Comparison of ENCODE assay signal across 41 cellular contexts in the genomic region with DNA sequence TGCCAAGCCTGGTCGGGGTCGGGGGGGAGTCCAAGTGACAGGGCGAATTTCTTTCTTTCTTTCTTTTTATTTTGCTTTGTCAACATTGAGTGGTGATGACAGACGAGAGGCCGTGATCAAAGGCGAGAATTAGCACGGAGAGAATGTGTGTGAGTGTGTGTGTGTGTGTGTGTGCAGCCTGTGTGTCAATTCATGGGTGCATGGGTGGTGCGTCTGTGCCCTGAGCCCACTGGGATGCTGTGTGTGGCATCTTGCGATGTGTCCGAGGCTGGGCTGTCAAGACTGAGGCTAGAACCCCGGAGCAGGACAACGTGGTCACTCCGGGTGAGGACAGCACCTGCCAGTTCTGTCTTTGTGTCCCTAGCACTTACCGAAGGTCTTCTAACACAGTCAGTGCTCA. TPM values are rescaled to one million over a fixed set of nuclear protein-coding genes. Genes with fewer than 3 reads are reported as not detected.
"Had no signal": no experiment of that assay in that cellular context is flagged by ENCODE, and none has a peak within 500 bp of the region (broad histone marks: within the 10 kb centered on the region; RNA-seq: fewer than 3 reads in every experiment).

No MANE protein-coding gene starts in this region.

- H3K9me3 ChIP-seq: adrenal gland, body of pancreas, colonic mucosa, gastroesophageal sphincter, left ventricle myocardium inferior, mucosa of descending colon, neutrophil, ovary, stomach, thyroid gland had no signal

- H3K27ac Mint-ChIP-seq: activated naive CD4-positive, alpha-beta T cell treated with anti-CD3 and anti-CD28 coated beads for 36 hours; activated naive CD8-positive, alpha-beta T cell treated with anti-CD3 and anti-CD28 coated beads for 36 hours; activated T-helper 1 cell treated with anti-CD3 and anti-CD28 coated beads, Interleukin-12 subunit alpha, Interleukin-12 subunit beta, Interleukin-2, Interleukin-4 antibody, amounts not matched to agents 30 ng/mL and 10 ng/mL and 1 ng/mL, durations not matched to agents 14 hours and 24 hours and 36 hours; natural killer cell treated with Interleukin-12 subunit alpha and Interleukin-12 subunit beta and Interleukin-15 and Interleukin-18, amount 100 ng/mL, for 72 hours; progenitor cell of endocrine pancreas; stimulated activated memory B cell treated with anti-CD40 and anti-IgM and Interleukin-4, amounts not matched to agents 10 μg/mL and 1 μg/mL and 100 μg/mL, for 72 hours had no signal

- DNase-seq: activated CD4-positive, alpha-beta T cell treated with anti-CD3 and anti-CD28 coated beads for 48 hours; activated CD4-positive, alpha-beta T cell treated with anti-CD3 and anti-CD28 coated beads, Interleukin-2, amount 50 U/mL, for 48 hours; activated CD8-positive, alpha-beta memory T cell treated with anti-CD3 and anti-CD28 coated beads for 24 hours; activated effector memory CD4-positive, alpha-beta T cell treated with anti-CD3 and anti-CD28 coated beads, Interleukin-2, amount 50 U/mL, for 16 hours; activated naive CD4-positive, alpha-beta T cell treated with anti-CD3 and anti-CD28 coated beads for 36 hours; activated naive CD8-positive, alpha-beta T cell treated with anti-CD3 and anti-CD28 coated beads for 36 hours; activated T-cell treated with anti-CD3 and anti-CD28 coated beads, Interleukin-2, amount 50 U/mL, for 1 hour; adrenal gland; body of pancreas; cerebellar nuclear complex; colonic mucosa; dorsolateral prefrontal cortex; effector memory CD4-positive, alpha-beta T cell; islet precursor cell; left ventricle myocardium inferior; mucosa of descending colon; ovary; stimulated activated CD4-positive, alpha-beta T cell treated with anti-CD3 and anti-CD28 coated beads, Interleukin-1b, Interleukin-23, amount 100 ng/mL, for 48 hours; stimulated activated CD4-positive, alpha-beta T cell treated with anti-CD3 and anti-CD28 coated beads, Interleukin-4, amount 100 ng/mL, for 4 hours; stimulated activated CD8-positive, alpha-beta memory T cell treated with anti-CD3 and anti-CD28 coated beads, Interleukin-4, amount 100 ng/mL, for 48 hours; stomach; T1000; thyroid gland; WERI-Rb-1 had no signal

- H3K4me3 Mint-ChIP-seq: activated naive CD4-positive, alpha-beta T cell treated with anti-CD3 and anti-CD28 coated beads for 36 hours; activated naive CD8-positive, alpha-beta T cell treated with anti-CD3 and anti-CD28 coated beads for 36 hours; activated T-helper 1 cell treated with anti-CD3 and anti-CD28 coated beads, Interleukin-12 subunit alpha, Interleukin-12 subunit beta, Interleukin-2, Interleukin-4 antibody, amounts not matched to agents 30 ng/mL and 10 ng/mL and 1 ng/mL, durations not matched to agents 14 hours and 24 hours and 36 hours; natural killer cell treated with Interleukin-12 subunit alpha and Interleukin-12 subunit beta and Interleukin-15 and Interleukin-18, amount 100 ng/mL, for 72 hours; stimulated activated memory B cell treated with anti-CD40 and anti-IgM and Interleukin-4, amounts not matched to agents 10 μg/mL and 1 μg/mL and 100 μg/mL, for 72 hours had no signal

- ATAC-seq: activated CD4-positive, CD25-positive, alpha-beta regulatory T cell treated with anti-CD3 and anti-CD28 coated beads, Interleukin-2, amount 50 U/mL, for 24 hours; body of pancreas; gastroesophageal sphincter; mucosa of descending colon; natural killer cell treated with Interleukin-12 subunit alpha and Interleukin-12 subunit beta and Interleukin-15 and Interleukin-18, amount 100 ng/mL, for 72 hours; stimulated activated memory B cell treated with anti-CD40 and anti-IgM and Interleukin-4, amounts not matched to agents 10 μg/mL and 1 μg/mL and 100 μg/mL, for 72 hours had no signal

- FAIRE-seq: endothelial cell of umbilical vein had no signal

- H3K4me3 ChIP-seq: adrenal gland, body of pancreas, colonic mucosa, dorsolateral prefrontal cortex, gastroesophageal sphincter, hepatocyte, left ventricle myocardium inferior, mucosa of descending colon, ovary, smooth muscle cell, stomach, thyroid gland had no signal

- H3K27me3 ChIP-seq: thyroid gland had no signal

- H3K36me3 Mint-ChIP-seq: activated naive CD8-positive, alpha-beta T cell treated with anti-CD3 and anti-CD28 coated beads for 36 hours; natural killer cell treated with Interleukin-12 subunit alpha and Interleukin-12 subunit beta and Interleukin-15 and Interleukin-18, amount 100 ng/mL, for 72 hours; stimulated activated memory B cell treated with anti-CD40 and anti-IgM and Interleukin-4, amounts not matched to agents 10 μg/mL and 1 μg/mL and 100 μg/mL, for 72 hours had no signal

- H3K36me3 ChIP-seq: adrenal gland, colonic mucosa, gastroesophageal sphincter, left ventricle myocardium inferior, neutrophil, ovary, stomach, thyroid gland, WERI-Rb-1 had no signal

- H3K4me2 ChIP-seq: hepatocyte, smooth muscle cell had no signal

- H3K79me2 ChIP-seq: hepatocyte had no signal

- H3K9me3 Mint-ChIP-seq: activated naive CD4-positive, alpha-beta T cell treated with anti-CD3 and anti-CD28 coated beads for 36 hours; activated naive CD8-positive, alpha-beta T cell treated with anti-CD3 and anti-CD28 coated beads for 36 hours; activated T-helper 1 cell treated with anti-CD3 and anti-CD28 coated beads, Interleukin-12 subunit alpha, Interleukin-12 subunit beta, Interleukin-2, Interleukin-4 antibody, amounts not matched to agents 30 ng/mL and 10 ng/mL and 1 ng/mL, durations not matched to agents 14 hours and 24 hours and 36 hours; natural killer cell treated with Interleukin-12 subunit alpha and Interleukin-12 subunit beta and Interleukin-15 and Interleukin-18, amount 100 ng/mL, for 72 hours; stimulated activated memory B cell treated with anti-CD40 and anti-IgM and Interleukin-4, amounts not matched to agents 10 μg/mL and 1 μg/mL and 100 μg/mL, for 72 hours had no signal

- H3K27ac ChIP-seq: adrenal gland, body of pancreas, colonic mucosa, dorsolateral prefrontal cortex, gastroesophageal sphincter, hepatocyte, left ventricle myocardium inferior, neutrophil, ovary, stomach, thyroid gland, WERI-Rb-1 had no signal

- H2AFZ ChIP-seq: hepatocyte had no signal

RNA-seq across cellular contexts. Expression of a gene that starts 4.7 kb away (rescaled TPM):
- total RNA-seq: activated naive CD4-positive, alpha-beta T cell treated with anti-CD3 and anti-CD28 coated beads for 36 hours; activated naive CD8-positive, alpha-beta T cell treated with anti-CD3 and anti-CD28 coated beads for 36 hours; activated T-helper 1 cell treated with anti-CD3 and anti-CD28 coated beads, Interleukin-12 subunit alpha, Interleukin-12 subunit beta, Interleukin-2, Interleukin-4 antibody, amounts not matched to agents 30 ng/mL and 10 ng/mL and 1 ng/mL, durations not matched to agents 14 hours and 24 hours and 36 hours; aorta; endothelial cell of umbilical vein; lung microvascular endothelial cell; mesenteric fat pad; natural killer cell treated with Interleukin-12 subunit alpha and Interleukin-12 subunit beta and Interleukin-15 and Interleukin-18, amount 100 ng/mL, for 72 hours; progenitor cell of endocrine pancreas; ureter had no signal
- polyA plus RNA-seq: hepatocyte had no signal

RNA-seq across cellular contexts. Expression of a gene that starts 47.2 kb away (rescaled TPM):
- total RNA-seq: activated naive CD4-positive, alpha-beta T cell treated with anti-CD3 and anti-CD28 coated beads for 36 hours; activated naive CD8-positive, alpha-beta T cell treated with anti-CD3 and anti-CD28 coated beads for 36 hours; activated T-helper 1 cell treated with anti-CD3 and anti-CD28 coated beads, Interleukin-12 subunit alpha, Interleukin-12 subunit beta, Interleukin-2, Interleukin-4 antibody, amounts not matched to agents 30 ng/mL and 10 ng/mL and 1 ng/mL, durations not matched to agents 14 hours and 24 hours and 36 hours; adrenal gland; aorta; body of pancreas; dorsolateral prefrontal cortex; endothelial cell of umbilical vein; fibroblast of lung; fibroblast of villous mesenchyme; gastroesophageal sphincter; hepatocyte; left ventricle myocardium inferior; lung microvascular endothelial cell; mesenteric fat pad; myocyte; natural killer cell treated with Interleukin-12 subunit alpha and Interleukin-12 subunit beta and Interleukin-15 and Interleukin-18, amount 100 ng/mL, for 72 hours; ovary; progenitor cell of endocrine pancreas; smooth muscle cell; stomach; thyroid gland; ureter had no signal
- polyA plus RNA-seq: adrenal gland, aorta, endothelial cell of umbilical vein, fibroblast of lung, ovary, stomach had no signal
